ENCODE assay signal across 1 cellular context in genomic region chr10:132541129-132541528, GRCh38.
TF ChIP-seq lines count a peak whose summit lies in the region.

No MANE protein-coding gene starts in this region.

TF ChIP-seq in GM23338, 12 proteins besides CTCF, POLR2A, EP300 and RAD21 (continued from another document):
- TF ChIP-seq ZNF462 (CRISPR knock-in tag; IDR thresholded peaks at IDR 0.05), result no peak
